9 cellular contexts compared by ENCODE assay signal in genomic region chr2:121888189-121888557, GRCh38.
DNase-seq lines count a peak whose midpoint lies in the region; ATAC-seq, FAIRE-seq and TF ChIP-seq lines count a peak whose summit lies in the region.
"Had no signal": no experiment of that assay in that cellular context is flagged by ENCODE, and none has a peak within 500 bp of the region (broad histone marks: within the 10 kb centered on the region; RNA-seq: fewer than 3 reads in every experiment).

No MANE protein-coding gene starts in this region.

- no peak overlapping the region for H3K27ac Mint-ChIP-seq in osteocyte (ENCODE audit: unreplicated experiment)

- TF ChIP-seq POLR2A in esophagus muscularis mucosa (IDR thresholded peaks at IDR 0.05; ENCODE audit: low read depth), result no peak
- TF ChIP-seq POLR2A in testis (IDR thresholded peaks at IDR 0.05), result no peak

- H3K4me1 Mint-ChIP-seq in osteocyte (ENCODE audit: unreplicated experiment), result no peaks in the 10 kb centered on the region

- DNase-seq in GM18507 (ENCODE audit: extremely low spot score, insufficient read length, low read depth) (peak; percentile 40), WERI-Rb-1 (peak; percentile 53), osteocyte (ENCODE audit: extremely low spot score, unreplicated experiment) (no peak), esophagus muscularis mucosa (ENCODE audit: extremely low spot score) (no peak), testis (no peak), DMS79 (lab: John Stamatoyannopoulos, UW) (no peak)

- H3K36me3 Mint-ChIP-seq in osteocyte (ENCODE audit: unreplicated experiment), result no peaks in the 10 kb centered on the region

- H3K9me3 ChIP-seq in WERI-Rb-1 (ENCODE audit: severe bottlenecking), result no peaks in the 10 kb centered on the region
- H3K9me3 ChIP-seq in esophagus muscularis mucosa, result no peaks in the 10 kb centered on the region
- no peaks in the 10 kb centered on the region for H3K9me3 ChIP-seq in testis
- H3K9me3 ChIP-seq: HAP-1 had no signal

- no peaks in the 10 kb centered on the region for H3K9me3 Mint-ChIP-seq in osteocyte (ENCODE audit: unreplicated experiment)

- peak; percentile 87 for ATAC-seq in HG02973 (IDR thresholded peaks at IDR 0.05; ENCODE audit: unreplicated experiment)

- peak; percentile 29 for TF ChIP-seq CTCF in 22Rv1 (IDR thresholded peaks at IDR 0.05)
- peak; percentile 57 for TF ChIP-seq CTCF in WERI-Rb-1 (IDR thresholded peaks at IDR 0.05; ENCODE audit: low read depth, low read length)
- peak; percentile 32 for TF ChIP-seq CTCF in osteocyte (IDR thresholded peaks at IDR 0.05)
- TF ChIP-seq CTCF in esophagus muscularis mucosa (IDR thresholded peaks at IDR 0.05), result no peak
- TF ChIP-seq CTCF in testis (IDR thresholded peaks at IDR 0.05), result peak in 1 of 3 experiments; percentile 21

- H3K27ac ChIP-seq in 22Rv1 (no peak overlapping the region), WERI-Rb-1 (no peak overlapping the region), esophagus muscularis mucosa (replicated peaks in 1 of 4) (no peak overlapping the region), testis (no peak overlapping the region)

- no peaks in the 10 kb centered on the region for H3K27me3 ChIP-seq in WERI-Rb-1 (ENCODE audit: insufficient read depth, low read depth, severe bottlenecking)
- no peaks in the 10 kb centered on the region for H3K27me3 ChIP-seq in esophagus muscularis mucosa
- no peaks in the 10 kb centered on the region for H3K27me3 ChIP-seq in testis

- H3K36me3 ChIP-seq in WERI-Rb-1, result no peaks in the 10 kb centered on the region
- H3K36me3 ChIP-seq in esophagus muscularis mucosa, result no peaks in the 10 kb centered on the region
- H3K36me3 ChIP-seq in testis (ENCODE audit: low read depth, missing control alignments), result no peaks in the 10 kb centered on the region
- H3K36me3 ChIP-seq: HAP-1 had no signal

- H3K4me3 ChIP-seq in WERI-Rb-1 (ENCODE audit: low read depth, low read length), result no peak overlapping the region
- H3K4me3 ChIP-seq in esophagus muscularis mucosa, result no peak overlapping the region
- no peak overlapping the region for H3K4me3 ChIP-seq in testis
- H3K4me3 ChIP-seq: HAP-1 had no signal

- H3K4me3 Mint-ChIP-seq in osteocyte (ENCODE audit: unreplicated experiment), result no peak overlapping the region

- FAIRE-seq in GM18507 (lab: Jason Lieb, UNC), result no peak

- 83% methylated on average over 5 of the region's 5 CpGs for WGBS in esophagus muscularis mucosa
- WGBS in testis, 2 donors, result 73 to 82% methylated on average over 5 of the region's 5 CpGs

- no peak for TF ChIP-seq EP300 in esophagus muscularis mucosa (IDR thresholded peaks at IDR 0.05)

- H3K4me1 ChIP-seq in esophagus muscularis mucosa, result no peaks in the 10 kb centered on the region
- H3K4me1 ChIP-seq in testis, result no peaks in the 10 kb centered on the region
- H3K4me1 ChIP-seq: HAP-1 had no signal

- intact Hi-C loops in esophagus muscularis mucosa (cut with DNase I), result no loop called here
- intact Hi-C loops in testis (cut with DNase I; ENCODE audit: low total_unique reads), result no loop called here

- peaks cover 24% of the 10 kb centered on the region for H3K27me3 Mint-ChIP-seq in osteocyte (ENCODE audit: unreplicated experiment)

Comparison
In these comparisons a context has a peak if more than half of its experiments do, and no peak if none do; other contexts are left out.
1. CTCF ChIP-seq: peak in 22Rv1 (single experiment), WERI-Rb-1 (single experiment) and osteocyte (single experiment); none in esophagus muscularis mucosa (0 of 3).
2. DNase-seq: peak in GM18507 (single experiment) and WERI-Rb-1 (single experiment); none in osteocyte (single experiment), esophagus muscularis mucosa (single experiment), testis (single experiment) and DMS79 (single experiment).